ENCODE assay signal across 25 cellular contexts in genomic region chr5:140287776-140288521, GRCh38.
"Had no signal": no experiment of that assay in that cellular context is flagged by ENCODE, and none has a peak within 500 bp of the region (broad histone marks: within the 10 kb centered on the region; RNA-seq: fewer than 3 reads in every experiment).

No MANE protein-coding gene starts in this region.

- DNase-seq: activated CD4-positive, alpha-beta T cell treated with anti-CD3 and anti-CD28 coated beads for 4 hours; activated CD4-positive, alpha-beta T cell treated with anti-CD3 and anti-CD28 coated beads, Interleukin-2, amount 50 U/mL, for 4 hours; activated gamma-delta T cell; activated naive CD4-positive, alpha-beta T cell treated with anti-CD3 and anti-CD28 coated beads, Interleukin-2, amount 10 ng/mL, durations not matched to agents 7 days and 5 days; activated naive CD8-positive, alpha-beta T cell treated with anti-CD3 and anti-CD28 coated beads, Interleukin-2, amount 10 ng/mL, durations not matched to agents 7 days and 5 days; activated T-cell treated with anti-CD3 and anti-CD28 coated beads, Interleukin-2, amount 50 U/mL, for 1 hour; central memory CD4-positive, alpha-beta T cell; glutamatergic neuron; left lung; lower lobe of right lung; mesendoderm; natural killer cell; occipital lobe; psoas muscle; stimulated activated CD4-positive, alpha-beta T cell treated with anti-CD3 and anti-CD28 coated beads, Interleukin-2, amount 100 ng/mL, for 24 hours; stimulated activated naive CD4-positive, alpha-beta T cell treated with Interleukin-2 at 50 U/mL for 16 hours; T-helper 9 cell had no signal

- H3K36me3 Mint-ChIP-seq: natural killer cell, neural progenitor cell had no signal

- H3K4me3 Mint-ChIP-seq: activated naive CD4-positive, alpha-beta T cell treated with anti-CD3 and anti-CD28 coated beads, Interleukin-2, amount 10 ng/mL, durations not matched to agents 7 days and 5 days; activated naive CD8-positive, alpha-beta T cell treated with anti-CD3 and anti-CD28 coated beads, Interleukin-2, amount 10 ng/mL, durations not matched to agents 7 days and 5 days; dendritic cell treated with granulocyte-macrophage colony-stimulating factor and Interleukin-4, amounts not matched to agents 40 ng/mL and 50 ng/mL, for 4 days; natural killer cell; neural progenitor cell had no signal

- ATAC-seq: left lung, lower lobe of right lung, natural killer cell, psoas muscle had no signal

- H3K4me1 Mint-ChIP-seq: neural progenitor cell had no signal

- H3K27ac Mint-ChIP-seq: activated naive CD4-positive, alpha-beta T cell treated with anti-CD3 and anti-CD28 coated beads, Interleukin-2, amount 10 ng/mL, durations not matched to agents 7 days and 5 days; activated naive CD8-positive, alpha-beta T cell treated with anti-CD3 and anti-CD28 coated beads, Interleukin-2, amount 10 ng/mL, durations not matched to agents 7 days and 5 days; dendritic cell treated with granulocyte-macrophage colony-stimulating factor and Interleukin-4, amounts not matched to agents 40 ng/mL and 50 ng/mL, for 4 days; natural killer cell; neural progenitor cell had no signal

- H3K27ac ChIP-seq: breast epithelium, esophagus muscularis mucosa, left lung, lower lobe of right lung, neural progenitor cell, parathyroid adenoma, VCaP had no signal

- H3K27me3 ChIP-seq: breast epithelium, esophagus muscularis mucosa, left lung, neural progenitor cell, tibial nerve had no signal

- H3K36me3 ChIP-seq: breast epithelium, esophagus muscularis mucosa, left lung, lower lobe of right lung, neural progenitor cell, tibial nerve had no signal

- H3K9me3 Mint-ChIP-seq: activated naive CD4-positive, alpha-beta T cell treated with anti-CD3 and anti-CD28 coated beads, Interleukin-2, amount 10 ng/mL, durations not matched to agents 7 days and 5 days; activated naive CD8-positive, alpha-beta T cell treated with anti-CD3 and anti-CD28 coated beads, Interleukin-2, amount 10 ng/mL, durations not matched to agents 7 days and 5 days; dendritic cell treated with granulocyte-macrophage colony-stimulating factor and Interleukin-4, amounts not matched to agents 40 ng/mL and 50 ng/mL, for 4 days; natural killer cell; neural progenitor cell had no signal

- H3K4me3 ChIP-seq: breast epithelium, esophagus muscularis mucosa, left lung, lower lobe of right lung, neural progenitor cell, psoas muscle, smooth muscle cell, tibial nerve had no signal

- H3K4me2 ChIP-seq: neural progenitor cell, smooth muscle cell had no signal

- H3K9me3 ChIP-seq: breast epithelium, esophagus muscularis mucosa, left lung, lower lobe of right lung, psoas muscle, tibial nerve had no signal

- H3K9ac ChIP-seq: neural progenitor cell, parathyroid adenoma had no signal

- H3K27me3 Mint-ChIP-seq: activated naive CD4-positive, alpha-beta T cell treated with anti-CD3 and anti-CD28 coated beads, Interleukin-2, amount 10 ng/mL, durations not matched to agents 7 days and 5 days; activated naive CD8-positive, alpha-beta T cell treated with anti-CD3 and anti-CD28 coated beads, Interleukin-2, amount 10 ng/mL, durations not matched to agents 7 days and 5 days; dendritic cell treated with granulocyte-macrophage colony-stimulating factor and Interleukin-4, amounts not matched to agents 40 ng/mL and 50 ng/mL, for 4 days had no signal

- H3K4me1 ChIP-seq: neural progenitor cell, parathyroid adenoma had no signal

- H2AFZ ChIP-seq: neural progenitor cell, parathyroid adenoma had no signal
